Comparison of ENCODE assay signal across 7 cellular contexts in the genomic region with DNA sequence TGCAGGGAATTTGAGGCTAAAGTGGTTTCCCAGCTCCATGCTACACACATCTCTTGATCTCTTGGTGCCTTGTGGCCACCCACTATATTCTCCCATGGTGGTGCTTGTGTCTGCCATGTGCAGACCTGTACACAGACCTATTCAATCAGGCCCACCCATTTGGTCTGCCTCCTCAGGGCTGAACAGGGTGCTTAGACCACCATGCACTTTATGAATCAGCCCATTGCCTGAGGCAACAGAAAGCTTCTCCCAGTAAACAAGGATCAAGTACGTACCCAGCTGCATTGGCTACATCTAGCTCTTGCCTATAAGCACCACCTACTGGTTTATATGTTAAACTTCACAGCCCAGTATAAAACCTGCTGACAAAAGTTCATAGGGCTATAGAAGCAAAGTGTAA.
A peak's percentile ranks its signal among the peaks of the same experiment; 100 is the strongest.
DNase-seq lines count a peak whose midpoint lies in the region; ATAC-seq and TF ChIP-seq lines count a peak whose summit lies in the region.

No MANE protein-coding gene starts in this region.

- H3K4me1 ChIP-seq in OCI-LY1 (ENCODE audit: insufficient read depth, low read length, severe bottlenecking) (no peaks in the 10 kb centered on the region), testis (no peaks in the 10 kb centered on the region)

- no peak overlapping the region for H3K27ac ChIP-seq in OCI-LY1 (ENCODE audit: low read depth, low read length, poor library complexity, severe bottlenecking)
- no peak overlapping the region for H3K27ac ChIP-seq in testis

- no peak overlapping the region for H3K9ac ChIP-seq in OCI-LY1 (ENCODE audit: low read length)

- peak; percentile 38; the same call in 1 of the 2 replicates for TF ChIP-seq CTCF in OCI-LY1 (IDR thresholded peaks at IDR 0.05; ENCODE audit: low read length)
- no peak for TF ChIP-seq CTCF in fibroblast of villous mesenchyme (IDR thresholded peaks at IDR 0.05; ENCODE audit: insufficient read depth, low read depth, low read length)
- peak in 1 of 3 experiments; percentile 7 for TF ChIP-seq CTCF in testis (IDR thresholded peaks at IDR 0.05)

- ATAC-seq in HG02678 (IDR thresholded peaks at IDR 0.05; ENCODE audit: unreplicated experiment) = peak; percentile 42
- ATAC-seq in HG02642 (IDR thresholded peaks at IDR 0.05; ENCODE audit: poor library complexity, unreplicated experiment) = no peak

- H3F3A ChIP-seq in OCI-LY1 (ENCODE audit: insufficient read depth, low read length) = no peaks in the 10 kb centered on the region

- no peaks in the 10 kb centered on the region for H3K79me2 ChIP-seq in OCI-LY1 (ENCODE audit: insufficient read depth, low read length)

- no peaks in the 10 kb centered on the region for H3K9me2 ChIP-seq in OCI-LY1 (ENCODE audit: low read depth, low read length)

- DNase-seq in fibroblast of villous mesenchyme (ENCODE audit: low read depth) = peak; percentile 6
- DNase-seq in testis = peak; percentile 16
- DNase-seq in OCI-M2 (lab: John Stamatoyannopoulos, UW; ENCODE audit: unreplicated experiment) = no peak
- no peak for DNase-seq in NOMO-1 treated with dmso at 0.1 percent for 144 hours (lab: John Stamatoyannopoulos, UW; ENCODE audit: unreplicated experiment)

- H3K9me3 ChIP-seq in OCI-LY1 (ENCODE audit: low read length) (no peaks in the 10 kb centered on the region), testis (no peaks in the 10 kb centered on the region)

- H3K36me3 ChIP-seq in OCI-LY1 (ENCODE audit: insufficient read depth, low read length) (no peaks in the 10 kb centered on the region), testis (ENCODE audit: low read depth, missing control alignments) (no peaks in the 10 kb centered on the region)

- no peaks in the 10 kb centered on the region for H3K27me3 ChIP-seq in OCI-LY1 (ENCODE audit: insufficient read depth, low read length)
- no peaks in the 10 kb centered on the region for H3K27me3 ChIP-seq in testis

- no peak overlapping the region for H2AFZ ChIP-seq in OCI-LY1 (ENCODE audit: low read length)

- TF ChIP-seq POLR2A in testis (IDR thresholded peaks at IDR 0.05) = no peak

- H3K4me3 ChIP-seq in OCI-LY1 (ENCODE audit: low read depth, low read length, poor library complexity, severe bottlenecking) (no peak overlapping the region), fibroblast of villous mesenchyme (ENCODE audit: low read depth, low read length) (no peak overlapping the region), testis (no peak overlapping the region)

- no peak overlapping the region for H3K4me2 ChIP-seq in OCI-LY1 (ENCODE audit: low read length)

- H4K20me1 ChIP-seq in OCI-LY1 (ENCODE audit: insufficient read depth, low read length) = no peaks in the 10 kb centered on the region

- intact Hi-C loops in testis (cut with DNase I; ENCODE audit: low total_unique reads) = no loop called here

- WGBS in testis, 2 donors = 19 to 29% methylated on average over 1 of the region's 1 CpG

Comparison
In these comparisons a context has a peak if more than half of its experiments do, and no peak if none do; other contexts are left out.
1. DNase-seq: peak in fibroblast of villous mesenchyme (single experiment) and testis (single experiment); none in OCI-M2 (single experiment) and NOMO-1 treated with dmso at 0.1 percent for 144 hours (single experiment).